ENCODE assay signal across 9 cellular contexts in genomic region chr5:141811287-141812155, GRCh38.
A peak's percentile ranks its signal among the peaks of the same experiment; 100 is the strongest.
DNase-seq lines count a peak whose midpoint lies in the region; ATAC-seq and TF ChIP-seq lines count a peak whose summit lies in the region.
"Had no signal": no experiment of that assay in that cellular context is flagged by ENCODE, and none has a peak within 500 bp of the region (broad histone marks: within the 10 kb centered on the region; RNA-seq: fewer than 3 reads in every experiment).

No MANE protein-coding gene starts in this region.

- no peak for TF ChIP-seq EP300 in neural cell (conservative IDR thresholded peaks at IDR 0.05; ENCODE audit: poor library complexity, severe bottlenecking)

- H4K20me1 ChIP-seq in neural cell (ENCODE audit: insufficient read depth): no peaks in the 10 kb centered on the region

- no peaks in the 10 kb centered on the region for H3K9me2 ChIP-seq in neural cell (ENCODE audit: insufficient read depth, low read length)

- peak overlapping the region; percentile 32 for H3K4me2 ChIP-seq in neural cell (ENCODE audit: low read length)

- H3K36me3 ChIP-seq in WERI-Rb-1 (no peaks in the 10 kb centered on the region), neural cell (ENCODE audit: insufficient read depth, low read length) (no peaks in the 10 kb centered on the region)

- peak overlapping the region; percentile 9 for H2AFZ ChIP-seq in neural cell (ENCODE audit: low read depth, low read length)

- H3F3A ChIP-seq in neural cell (ENCODE audit: insufficient read depth, low read length, poor library complexity, severe bottlenecking): peaks cover 5% of the 10 kb centered on the region

- no peak overlapping the region for H3K27ac ChIP-seq in WERI-Rb-1
- H3K27ac ChIP-seq in neural cell (ENCODE audit: low read length): peak overlapping the region; percentile 92
- H3K27ac ChIP-seq: epithelial cell of prostate had no signal

- H3K79me2 ChIP-seq in neural cell (replicated peaks; ENCODE audit: insufficient read depth, low read length): no peaks in the 10 kb centered on the region

- H3K27me3 ChIP-seq in WERI-Rb-1 (ENCODE audit: insufficient read depth, low read depth, severe bottlenecking) (peaks cover 11% of the 10 kb centered on the region), neural cell (ENCODE audit: insufficient read depth, low read depth, low read length) (no peaks in the 10 kb centered on the region)

- no peak overlapping the region; the same call in 1 of the 2 replicates for H3K4me3 ChIP-seq in WERI-Rb-1 (ENCODE audit: low read depth, low read length)
- H3K4me3 ChIP-seq in neural cell (ENCODE audit: low read length): peak overlapping the region; percentile 54

- ATAC-seq in HG03520 (IDR thresholded peaks at IDR 0.05; ENCODE audit: unreplicated experiment) (peak; percentile 81), HG03097 (IDR thresholded peaks at IDR 0.05; ENCODE audit: low FRiP score, unreplicated experiment) (no peak)

- peak; percentile 82 for TF ChIP-seq CTCF in WERI-Rb-1 (IDR thresholded peaks at IDR 0.05; ENCODE audit: low read depth, low read length)
- TF ChIP-seq CTCF in neural cell (IDR thresholded peaks at IDR 0.05; ENCODE audit: poor library complexity, severe bottlenecking): peak; percentile 89

- peak; percentile 69 for TF ChIP-seq RAD21 in neural cell (conservative IDR thresholded peaks at IDR 0.05)

- peak; percentile 49 for DNase-seq in stimulated activated CD4-positive, alpha-beta T cell treated with anti-CD3 and anti-CD28 coated beads, Interleukin-15, amount 100 ng/mL, for 24 hours
- no peak for DNase-seq in stimulated activated CD4-positive, alpha-beta T cell treated with anti-CD3 and anti-CD28 coated beads, Interleukin-12 subunit alpha, Interleukin-12 subunit beta, amount 100 ng/mL, for 4 hours
- DNase-seq in WERI-Rb-1: peak; percentile 38
- DNase-seq in effector CD4-positive, alpha-beta T cell: peak; percentile 11
- no peak for DNase-seq in OCI-M2 (lab: John Stamatoyannopoulos, UW; ENCODE audit: unreplicated experiment)

- H3K9me3 ChIP-seq in WERI-Rb-1 (ENCODE audit: severe bottlenecking) (no peaks in the 10 kb centered on the region), neural cell (ENCODE audit: low read length) (no peaks in the 10 kb centered on the region)

- H3K9ac ChIP-seq in neural cell (ENCODE audit: low read length): peak overlapping the region; percentile 64

TF ChIP-seq in neural cell, 6 proteins besides CTCF, POLR2A, EP300 and RAD21:
- TF ChIP-seq SMC3 (conservative IDR thresholded peaks at IDR 0.05; ENCODE audit: poor library complexity) (peak; percentile 58), EZH2 (IDR thresholded peaks at IDR 0.05; ENCODE audit: borderline replicate concordance, insufficient read depth, low read length, poor library complexity, severe bottlenecking) (no peak), POLR2AphosphoS5 (IDR thresholded peaks at IDR 0.05) (peak; percentile 47), MXI1 (conservative IDR thresholded peaks at IDR 0.05; ENCODE audit: poor library complexity, severe bottlenecking) (peak; percentile 58), TAF1 (IDR thresholded peaks at IDR 0.05; ENCODE audit: low read depth) (no peak), REST (IDR thresholded peaks at IDR 0.05; ENCODE audit: borderline replicate concordance) (peak; percentile 8)

Comparison
In these comparisons a context has a peak if more than half of its experiments do, and no peak if none do; other contexts are left out.
1. DNase-seq: peak in stimulated activated CD4-positive, alpha-beta T cell treated with anti-CD3 and anti-CD28 coated beads, Interleukin-15, amount 100 ng/mL, for 24 hours (single experiment), WERI-Rb-1 (single experiment) and effector CD4-positive, alpha-beta T cell (single experiment); none in stimulated activated CD4-positive, alpha-beta T cell treated with anti-CD3 and anti-CD28 coated beads, Interleukin-12 subunit alpha, Interleukin-12 subunit beta, amount 100 ng/mL, for 4 hours (single experiment) and OCI-M2 (single experiment).